18 cellular contexts compared by ENCODE assay signal in the genomic region with DNA sequence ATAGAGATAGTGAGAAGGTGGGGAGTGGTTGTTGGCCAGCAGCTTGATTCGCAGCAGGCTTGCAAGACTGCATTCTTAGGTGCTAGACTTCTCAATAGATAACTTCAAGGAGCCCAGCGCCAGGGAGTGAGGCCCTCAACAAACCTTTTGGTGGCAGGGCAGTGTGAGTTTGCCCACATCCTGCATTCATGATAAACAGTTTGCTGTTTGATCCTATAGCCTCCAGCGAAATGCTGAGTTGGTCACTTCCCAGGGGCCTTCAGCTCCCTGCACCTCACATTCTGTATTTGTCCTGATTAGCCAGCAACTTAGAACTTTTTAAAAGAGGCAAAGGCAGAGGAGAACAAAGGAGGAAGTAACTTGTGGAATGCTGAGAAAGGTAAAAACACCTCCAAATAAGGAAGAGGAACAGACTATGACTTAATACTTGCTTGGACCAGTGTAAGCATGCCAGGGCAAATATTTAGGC. TPM values are rescaled to one million over a fixed set of nuclear protein-coding genes. Genes with fewer than 3 reads are reported as not detected.
DNase-seq lines count a peak whose midpoint lies in the region; ATAC-seq and TF ChIP-seq lines count a peak whose summit lies in the region.
"Had no signal": no experiment of that assay in that cellular context is flagged by ENCODE, and none has a peak within 500 bp of the region (broad histone marks: within the 10 kb centered on the region; RNA-seq: fewer than 3 reads in every experiment).

No MANE protein-coding gene starts in this region.

- peak overlapping the region; percentile 96 for H2BK120ac ChIP-seq in trophoblast cell (ENCODE audit: insufficient read depth, low read length, poor library complexity)

- peak overlapping the region; percentile 81 for H2AFZ ChIP-seq in trophoblast cell (ENCODE audit: insufficient read depth, low read length, poor library complexity)

- H3K27ac ChIP-seq in RWPE2 (ENCODE audit: poor library complexity, severe bottlenecking), result peak overlapping the region; percentile 94
- peak overlapping the region; percentile 99 for H3K27ac ChIP-seq in trophoblast cell (ENCODE audit: low read depth, low read length)
- H3K27ac ChIP-seq in colonic mucosa, result no peak overlapping the region
- H3K27ac ChIP-seq: dorsolateral prefrontal cortex, gastrocnemius medialis, neutrophil, transverse colon had no signal

- H3K9ac ChIP-seq in ES-I3 (ENCODE audit: low read depth, low read length), result peak overlapping the region; percentile 56
- H3K9ac ChIP-seq in trophoblast cell (ENCODE audit: low read length), result no peak overlapping the region
- no peak overlapping the region for H3K9ac ChIP-seq in colonic mucosa (ENCODE audit: low read depth in 2 of 2, low read length in 2 of 2)

- no peak overlapping the region for H3K23ac ChIP-seq in trophoblast cell (ENCODE audit: low read length)

- peak overlapping the region; percentile 54 for H3K14ac ChIP-seq in trophoblast cell (ENCODE audit: low read length)

- H3K79me2 ChIP-seq in trophoblast cell (ENCODE audit: control insufficient read depth, insufficient read depth, low read length, poor library complexity), result peaks cover 3% of the 10 kb centered on the region

- H4K8ac ChIP-seq in trophoblast cell (ENCODE audit: low read depth, low read length), result peak overlapping the region; percentile 63

- H4K91ac ChIP-seq in trophoblast cell (ENCODE audit: low read depth, low read length), result peak overlapping the region; percentile 91

- H2AK5ac ChIP-seq in trophoblast cell (ENCODE audit: low read length), result no peak overlapping the region

- H3K27me3 ChIP-seq in RWPE2 (ENCODE audit: insufficient read depth, poor library complexity, severe bottlenecking), result no peaks in the 10 kb centered on the region
- H3K27me3 ChIP-seq in trophoblast cell (ENCODE audit: insufficient read depth, low read length), result no peaks in the 10 kb centered on the region
- H3K27me3 ChIP-seq in colonic mucosa, result no peaks in the 10 kb centered on the region
- H3K27me3 ChIP-seq: gastrocnemius medialis, transverse colon had no signal

- H3K18ac ChIP-seq in trophoblast cell (ENCODE audit: low read length), result peak overlapping the region; percentile 48

- H2BK5ac ChIP-seq in trophoblast cell (ENCODE audit: low read depth, low read length, poor library complexity), result peak overlapping the region; percentile 87

- ATAC-seq in RWPE2 (ENCODE audit: low read depth) (peak; percentile 70), GM19467 (IDR thresholded peaks at IDR 0.05; ENCODE audit: unreplicated experiment) (no peak)
- ATAC-seq: gastrocnemius medialis, left lobe of liver, T-cell had no signal

- WGBS in trophoblast cell (ENCODE audit: extremely low coverage, insufficient coverage, insufficient read length), result no CpG with 5 or more reads among the region's 3 CpGs

- peak overlapping the region; percentile 64 for H2BK12ac ChIP-seq in trophoblast cell (ENCODE audit: low read length)

- H3K4ac ChIP-seq in trophoblast cell (ENCODE audit: low read depth, low read length), result peak overlapping the region; percentile 81

- no peak overlapping the region for H4K12ac ChIP-seq in trophoblast cell (ENCODE audit: low read depth, low read length)

- H3K9me3 ChIP-seq in ES-I3 (ENCODE audit: control insufficient read depth, insufficient read depth, low read length) (no peaks in the 10 kb centered on the region), RWPE2 (ENCODE audit: severe bottlenecking) (no peaks in the 10 kb centered on the region), trophoblast cell (ENCODE audit: insufficient read depth, low read depth, low read length) (no peaks in the 10 kb centered on the region), colonic mucosa (no peaks in the 10 kb centered on the region)
- H3K9me3 ChIP-seq: gastrocnemius medialis, neutrophil, transverse colon had no signal

- intact Hi-C loops in colonic mucosa (cut with DNase I), result no loop called here

- H3K4me3 ChIP-seq in RWPE2 (ENCODE audit: severe bottlenecking) (peak overlapping the region; percentile 15), iPS-11a (ENCODE audit: low read depth, low read length) (peak overlapping the region; percentile 65), trophoblast cell (ENCODE audit: low read depth, low read length) (no peak overlapping the region), colonic mucosa (no peak overlapping the region)
- H3K4me3 ChIP-seq: dorsolateral prefrontal cortex, gastrocnemius medialis, transverse colon had no signal

- peaks cover 25% of the 10 kb centered on the region for H3K4me1 ChIP-seq in ES-I3 (ENCODE audit: insufficient read depth, low read length)
- H3K4me1 ChIP-seq in RWPE2 (ENCODE audit: insufficient read depth, poor library complexity, severe bottlenecking), result peaks cover 47% of the 10 kb centered on the region
- H3K4me1 ChIP-seq in trophoblast cell (ENCODE audit: control insufficient read depth in 1 of 2, insufficient read depth in 2 of 2, low read length in 2 of 2), result peaks cover 13 to 21% of the 10 kb centered on the region in 2 experiments
- no peaks in the 10 kb centered on the region for H3K4me1 ChIP-seq in colonic mucosa
- H3K4me1 ChIP-seq: gastrocnemius medialis had no signal

- no peaks in the 10 kb centered on the region; the same call in none of the 2 replicates for H3K36me3 ChIP-seq in ES-I3 (ENCODE audit: insufficient read depth, low read length)
- H3K36me3 ChIP-seq in RWPE2 (ENCODE audit: low read depth), result peaks cover 6% of the 10 kb centered on the region
- H3K36me3 ChIP-seq in trophoblast cell (ENCODE audit: control insufficient read depth in 1 of 2, insufficient read depth in 2 of 2, low read length in 2 of 2), result no peaks in the 10 kb centered on the region
- H3K36me3 ChIP-seq in colonic mucosa, result no peaks in the 10 kb centered on the region
- H3K36me3 ChIP-seq: gastrocnemius medialis, neutrophil, transverse colon had no signal

- peaks cover 20% of the 10 kb centered on the region for H3K79me1 ChIP-seq in trophoblast cell (ENCODE audit: low read length)

- peak overlapping the region; percentile 34 for H3K4me2 ChIP-seq in trophoblast cell (ENCODE audit: low read length)

- DNase-seq in RWPE2 (ENCODE audit: low spot score) (peak; percentile 56), trophoblast cell (peak; percentile 91 to 96), colonic mucosa (no peak), GM19240 (ENCODE audit: insufficient read length, low spot score) (no peak), anterior cingulate cortex (lab: John Stamatoyannopoulos, UW) (no peak)
- DNase-seq: activated CD4-positive, CD25-positive, alpha-beta regulatory T cell treated with anti-CD3 and anti-CD28 coated beads, Interleukin-2, amount 50 U/mL, for 72 hours; dorsolateral prefrontal cortex; gastrocnemius medialis; MM.1S; stimulated activated CD4-positive, alpha-beta T cell treated with anti-CD3 and anti-CD28 coated beads, Interleukin-12 subunit alpha, Interleukin-12 subunit beta, amount 100 ng/mL, for 4 hours; T-cell; transverse colon had no signal

- no peak for TF ChIP-seq CTCF in RWPE2 (IDR thresholded peaks at IDR 0.05; ENCODE audit: poor library complexity, severe bottlenecking)
- TF ChIP-seq CTCF in colonic mucosa (IDR thresholded peaks at IDR 0.05), result no peak

RNA-seq across cellular contexts. Expression of gene OR10A6, which starts 25.1 kb away (rescaled TPM):
- not detected in 2 replicates for polyA plus RNA-seq in trophoblast cell (2013)
- not detected for total RNA-seq in colonic mucosa
- total RNA-seq: dorsolateral prefrontal cortex, gastrocnemius medialis, left lobe of liver, T-cell, transverse colon had no signal
- polyA plus RNA-seq: adipose tissue had no signal

RNA-seq across cellular contexts. Expression of gene OR10A3, which starts 35.5 kb away (rescaled TPM):
- not detected in 2 replicates for polyA plus RNA-seq in trophoblast cell (2013)
- total RNA-seq in colonic mucosa, result not detected
- total RNA-seq: dorsolateral prefrontal cortex, gastrocnemius medialis, left lobe of liver, T-cell, transverse colon had no signal
- polyA plus RNA-seq: adipose tissue had no signal

RNA-seq across cellular contexts. Expression of gene NLRP10, which starts 59.3 kb away (rescaled TPM):
- 0.04 and 0.15 TPM in 2 replicates for polyA plus RNA-seq in trophoblast cell (2013)
- total RNA-seq in colonic mucosa, result not detected
- total RNA-seq: gastrocnemius medialis, left lobe of liver, T-cell, transverse colon had no signal
- polyA plus RNA-seq: adipose tissue had no signal

Comparison
In these comparisons a context has a peak if more than half of its experiments do, and no peak if none do; other contexts are left out.
1. DNase-seq: peak in RWPE2 (single experiment) and trophoblast cell (2 of 2); none in colonic mucosa (single experiment), GM19240 (single experiment) and anterior cingulate cortex (0 of 58).
2. H3K4me3 ChIP-seq: peak in RWPE2 (single experiment) and iPS-11a (single experiment); none in trophoblast cell (single experiment) and colonic mucosa (single experiment).